ENCODE assay signal across 12 cellular contexts in genomic region chr12:111450676-111451075, GRCh38. TPM values are rescaled to one million over a fixed set of nuclear protein-coding genes. Genes with fewer than 3 reads are reported as not detected.
DNase-seq lines count a peak whose midpoint lies in the region; ATAC-seq and TF ChIP-seq lines count a peak whose summit lies in the region.
"Had no signal": no experiment of that assay in that cellular context is flagged by ENCODE, and none has a peak within 500 bp of the region (broad histone marks: within the 10 kb centered on the region; RNA-seq: fewer than 3 reads in every experiment).

No MANE protein-coding gene starts in this region.

- DNase-seq in A673 (ENCODE audit: low spot score) = no peak
- DNase-seq in lung (ENCODE audit: low spot score) = peak; percentile 23
- DNase-seq in HAP-1 (ENCODE audit: low spot score in 2 of 2) = no peak
- no peak for DNase-seq in NCI-H510A (lab: John Stamatoyannopoulos, UW)
- no peak for DNase-seq in posterior vena cava (ENCODE audit: low spot score)
- DNase-seq in globus pallidus (ENCODE audit: low spot score) = no peak
- DNase-seq: esophagus squamous epithelium, NCI-H526 treated with DMSO at 0.1 percent for 48 hours had no signal

- no TSS peak for BruUV-seq in A673 (replicated peaks; lab: Mats Ljungman, UMichigan)

- ATAC-seq in lung (ENCODE audit: insufficient read depth, low FRiP score) = no peak

- H3K27ac ChIP-seq in A673 (ENCODE audit: low read depth, low read length, poor library complexity, severe bottlenecking) (peak overlapping the region; percentile 65), lung (ENCODE audit: low read depth in 1 of 2, low read length in 1 of 2) (no peak overlapping the region)
- H3K27ac ChIP-seq: neutrophil, SJSA1 had no signal

- H3K36me3 ChIP-seq in A673 (ENCODE audit: insufficient read depth, low read length, poor library complexity, severe bottlenecking) (peaks cover 87% of the 10 kb centered on the region), lung (ENCODE audit: control insufficient read depth in 2 of 2, insufficient read depth in 2 of 2, low read length in 2 of 2) (peaks cover 30 to 62% of the 10 kb centered on the region in 2 donors), HAP-1 (replicated peaks) (peaks cover 89% of the 10 kb centered on the region)

- H3K4me1 ChIP-seq in A673 (ENCODE audit: insufficient read depth, low read length, poor library complexity, severe bottlenecking) (peaks cover 57% of the 10 kb centered on the region), lung (ENCODE audit: control insufficient read depth in 2 of 2, insufficient read depth in 2 of 2, low read length in 2 of 2) (peaks cover 16 to 21% of the 10 kb centered on the region in 2 donors), HAP-1 (no peaks in the 10 kb centered on the region)
- H3K4me1 ChIP-seq: SJSA1 had no signal

- H3K4me1 Mint-ChIP-seq in brain = peaks cover 31% of the 10 kb centered on the region

- no peak overlapping the region for H3K4me3 Mint-ChIP-seq in brain

- in situ Hi-C loops in GM18951 (cut with MboI; ENCODE audit: low sequenced_read_pairs, unreplicated experiment) (no loop called here), HAP-1 (cut with MboI; ENCODE audit: low sequenced_read_pairs) (loop anchor here (5.0 kb wide), 1 partner anchor 53 kb away; no protein-coding TSS in a partner anchor)

- intact Hi-C loops in A673 (cut with micrococcal nuclease; ENCODE audit: unreplicated experiment) = loop anchor here (1.0 to 2.0 kb wide), 3 partner anchors 46 to 120 kb away; partner anchors contain the start of gene SH2B3
- intact Hi-C loops in posterior vena cava (cut with DNase I) = loop anchor here (2.0 to 5.0 kb wide), 2 partner anchors 48 to 54 kb away; no protein-coding TSS in a partner anchor

- TF ChIP-seq CTCF in A673 (conservative IDR thresholded peaks at IDR 0.05; ENCODE audit: low read depth, low read length) = no peak
- no peak for TF ChIP-seq CTCF in brain (conservative IDR thresholded peaks at IDR 0.05)
- no peak for TF ChIP-seq CTCF in lung (IDR thresholded peaks at IDR 0.05; ENCODE audit: control extremely low read depth, extremely low read depth)

- no peaks in the 10 kb centered on the region for H3K27me3 Mint-ChIP-seq in brain

- H3K36me3 Mint-ChIP-seq in brain = peaks cover 48% of the 10 kb centered on the region

- CTCF ChIA-PET in A673 (lab: Charles Lee) = interaction anchor here (0.7 to 2.4 kb wide), 5 partner anchors 12 to 54 kb away, joined by 3 to 37 read pairs (median 11); no protein-coding TSS in a partner anchor

- 83 to 90% methylated on average over 4 of the region's 4 CpGs for WGBS in lung, 2 donors

- H3K4me3 ChIP-seq in A673 (ENCODE audit: low read depth, low read length, poor library complexity, severe bottlenecking) (no peak overlapping the region), lung (no peak overlapping the region), HAP-1 (no peak overlapping the region)
- H3K4me3 ChIP-seq: esophagus squamous epithelium, SJSA1 had no signal

- H3K27me3 ChIP-seq in A673 (replicated peaks; ENCODE audit: insufficient read depth, low read depth, low read length, poor library complexity) = no peaks in the 10 kb centered on the region
- no peaks in the 10 kb centered on the region for H3K27me3 ChIP-seq in lung (ENCODE audit: control insufficient read depth, insufficient read depth)
- no peaks in the 10 kb centered on the region for H3K27me3 ChIP-seq in HAP-1 (ENCODE audit: low read depth)
- H3K27me3 ChIP-seq: esophagus squamous epithelium, neutrophil, SJSA1 had no signal

- peak; percentile 24 for TF ChIP-seq POLR2A in GM18951 (IDR thresholded peaks at IDR 0.05; ENCODE audit: extremely low read depth, insufficient read depth, insufficient read length)

- POLR2A ChIA-PET in A673 (lab: Charles Lee; ENCODE audit: low non-redundant PET) = no interaction called here

- H3K9me3 ChIP-seq in A673 (ENCODE audit: low read depth, low read length, poor library complexity, severe bottlenecking) (no peaks in the 10 kb centered on the region), lung (ENCODE audit: control insufficient read depth in 2 of 2, insufficient read depth in 1 of 2, low read length in 1 of 2) (no peaks in the 10 kb centered on the region), HAP-1 (no peaks in the 10 kb centered on the region)
- H3K9me3 ChIP-seq: esophagus squamous epithelium, neutrophil, SJSA1 had no signal

- no peaks in the 10 kb centered on the region for H3K9me3 Mint-ChIP-seq in brain

- H3K27ac Mint-ChIP-seq in brain = peak overlapping the region in 4 of 5 experiments; percentile 45 to 84 (median 63)

RNA-seq across cellular contexts. Expression of gene SH2B3, which starts 45.0 kb away (rescaled TPM):
- total RNA-seq in A673 (2021) (109 and 133 TPM in 2 replicates), lung (10 to 100 TPM; 16.2 to 46.0 TPM), posterior vena cava (10 to 100 TPM; 31.9 to 32.4 TPM)
- polyA plus RNA-seq in brain (ENCODE audit: insufficient read depth, low read depth, low replicate concordance) (7.4 TPM), lung (10 to 100 TPM in 1 of 2 donors, 1 to 10 TPM in 1; 9.6 to 19.6 TPM)
